In the genomic region with DNA sequence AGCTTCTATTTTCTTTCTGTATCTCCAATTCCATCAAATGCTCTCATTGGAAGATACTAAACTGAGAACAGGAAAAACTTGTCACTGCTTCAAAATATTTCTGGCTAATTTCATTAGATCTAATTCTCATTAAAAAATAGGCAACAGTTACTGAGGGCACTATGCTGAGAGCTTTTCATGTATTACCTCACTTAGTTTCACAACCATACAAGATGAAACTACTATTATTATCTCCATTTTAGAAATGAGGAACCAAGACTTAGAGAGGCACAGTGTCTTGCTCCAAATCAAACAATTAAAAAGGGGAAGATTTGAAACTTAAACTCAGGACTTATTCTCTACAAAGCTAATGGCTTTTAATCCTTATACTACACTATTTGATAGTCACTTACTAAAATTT, we compare ENCODE assay signal across 11 cellular contexts. TPM values are rescaled to one million over a fixed set of nuclear protein-coding genes. Genes with fewer than 3 reads are reported as not detected.
DNase-seq lines count a peak whose midpoint lies in the region; ATAC-seq lines count a peak whose summit lies in the region.
"Had no signal": no experiment of that assay in that cellular context is flagged by ENCODE, and none has a peak within 500 bp of the region (broad histone marks: within the 10 kb centered on the region; RNA-seq: fewer than 3 reads in every experiment).

No MANE protein-coding gene starts in this region.

- peak; percentile 98 for ATAC-seq in GM18858 (IDR thresholded peaks at IDR 0.05; ENCODE audit: unreplicated experiment)
- peak; percentile 99 for ATAC-seq in GM21723 (IDR thresholded peaks at IDR 0.05; ENCODE audit: unreplicated experiment)
- ATAC-seq in HG03280 (IDR thresholded peaks at IDR 0.05; ENCODE audit: unreplicated experiment), result peak; percentile 99
- ATAC-seq: CD8-positive, alpha-beta T cell had no signal

- intact Hi-C loops in cardiac septum (cut with DNase I), result no loop called here

- DNase-seq in SKM-1 treated with dmso at 0.1 percent for 144 hours (lab: John Stamatoyannopoulos, UW; ENCODE audit: unreplicated experiment) (peak; percentile 86), amniotic stem cell (lab: John Stamatoyannopoulos, UW) (no peak), ureter (ENCODE audit: low spot score) (no peak), NCI-H1930 (lab: John Stamatoyannopoulos, UW) (no peak), cardiac septum (ENCODE audit: low spot score) (no peak)
- DNase-seq: activated CD4-positive, alpha-beta T cell treated with anti-CD3 and anti-CD28 coated beads, Interleukin-2, amount 50 U/mL, for 4 hours; CD8-positive, alpha-beta T cell had no signal

RNA-seq across cellular contexts. Expression of a gene that starts 7.2 kb away (rescaled TPM):
- total RNA-seq in ureter, result not detected
- total RNA-seq in cardiac septum, result not detected
- total RNA-seq: CD8-positive, alpha-beta T cell; M059J had no signal
